ENCODE assay signal across 8 cellular contexts in genomic region chr2:183078467-183079334, GRCh38. TPM values are rescaled to one million over a fixed set of nuclear protein-coding genes. Genes with fewer than 3 reads are reported as not detected.
DNase-seq lines count a peak whose midpoint lies in the region; ATAC-seq and TF ChIP-seq lines count a peak whose summit lies in the region.

Gene DUSP19 (plus strand): TSS chr2:183078747. CDS start chr2:183078934, 187 bp downstream.

- no peaks in the 10 kb centered on the region for H3K36me3 ChIP-seq in rectal smooth muscle tissue (ENCODE audit: control insufficient read depth, insufficient read depth, low read length)
- no peaks in the 10 kb centered on the region for H3K36me3 ChIP-seq in aorta (ENCODE audit: control insufficient read depth in 1 of 2, insufficient read depth in 2 of 2, low read length in 1 of 2)

- ATAC-seq in GM18502 (IDR thresholded peaks at IDR 0.05; ENCODE audit: poor library complexity, unreplicated experiment) (peak; percentile 94), HG02885 (IDR thresholded peaks at IDR 0.05; ENCODE audit: poor library complexity, unreplicated experiment) (peak; percentile 92), aorta (ENCODE audit: low FRiP score) (peak; percentile 94)

- H3K4me1 ChIP-seq in rectal smooth muscle tissue (ENCODE audit: control insufficient read depth, insufficient read depth, low read length) (peaks cover 2% of the 10 kb centered on the region), aorta (ENCODE audit: control insufficient read depth in 1 of 2, insufficient read depth in 2 of 2, low read length in 2 of 2) (peaks cover 0 to 2% of the 10 kb centered on the region in 2 donors)

- intact Hi-C loops in aorta (cut with DNase I), result loop anchor here in 1 of 2 donors (2.0 kb wide), 2 partner anchors 40 to 46 kb away; partner anchors contain the start of genes NCKAP1 and NUP35

- in situ Hi-C loops in astrocyte of the cerebellum (cut with HindIII; ENCODE audit: low sequenced_read_pairs), result no loop called here

- no peaks in the 10 kb centered on the region for H3K9me3 ChIP-seq in aorta (ENCODE audit: control insufficient read depth, low read length)

- 0 to 1% methylated on average over 25 of the region's 25 CpGs for WGBS in aorta, 2 donors

- H3K9ac ChIP-seq in rectal smooth muscle tissue (ENCODE audit: low read length), result peak within 1 kb of the TSS; percentile 94

- H3K27ac ChIP-seq in rectal smooth muscle tissue (ENCODE audit: low read depth, low read length), result peak within 1 kb of the TSS; percentile 97
- peak within 1 kb of the TSS; percentile 94 to 97 for H3K27ac ChIP-seq in aorta (ENCODE audit: low read depth in 1 of 2, low read length in 2 of 2)

- H3K27me3 ChIP-seq in rectal smooth muscle tissue (ENCODE audit: control insufficient read depth, insufficient read depth, low read length) (no peaks in the 10 kb centered on the region), aorta (ENCODE audit: control insufficient read depth in 1 of 2, insufficient read depth in 2 of 2, low read length in 1 of 2) (no peaks in the 10 kb centered on the region)

- H3K4me3 ChIP-seq in astrocyte of the cerebellum (ENCODE audit: low read depth, low read length), result peak within 1 kb of the TSS; percentile 67
- peak within 1 kb of the TSS; percentile 89 for H3K4me3 ChIP-seq in rectal smooth muscle tissue (ENCODE audit: low read length)
- H3K4me3 ChIP-seq in aorta (ENCODE audit: low read length in 2 of 2), result peak within 1 kb of the TSS; percentile 88 to 94

- DNase-seq in NCI-H1694 (lab: John Stamatoyannopoulos, UW) (peak; percentile 97), T-helper 2 cell (peak; percentile 21 to 84 (median 69)), astrocyte of the cerebellum (ENCODE audit: low read depth) (peak; percentile 88), hepatic stellate cell (ENCODE audit: low spot score) (peak; percentile 90), aorta (peak; percentile 80 to 85)

- TF ChIP-seq CTCF in astrocyte of the cerebellum (IDR thresholded peaks at IDR 0.05; ENCODE audit: low read depth, low read length, missing control alignments), result no peak

RNA-seq across cellular contexts. Expression of gene DUSP19, which starts in this region (rescaled TPM):
- total RNA-seq in aorta, result 1 to 10 TPM; 7.1 to 8.1 TPM
- polyA plus RNA-seq in aorta, result 1 to 10 TPM; 3.4 to 3.5 TPM

Comparison
In these comparisons a context has a peak if more than half of its experiments do, and no peak if none do; other contexts are left out.
1. Peak in every context shown above with its lines: DNase-seq, ATAC-seq, H3K4me3 ChIP-seq and H3K27ac ChIP-seq.